In genomic region chr13:41463823-41464602, GRCh38 we compare ENCODE assay signal across 8 cellular contexts.
DNase-seq lines count a peak whose midpoint lies in the region; ATAC-seq and TF ChIP-seq lines count a peak whose summit lies in the region.

No MANE protein-coding gene starts in this region.

- POLR2A ChIA-PET in GM10248 (lab: Yijun Ruan, JAX) = interaction anchor here (0.6 to 1.2 kb wide), 2 partner anchors 149 to 384 kb away, joined by 3 to 4 read pairs; no protein-coding TSS in a partner anchor

- peak; percentile 73 for DNase-seq in GM10248 (ENCODE audit: extremely low spot score)
- peak; percentile 41 for DNase-seq in activated CD4-positive, alpha-beta T cell treated with anti-CD3 and anti-CD28 coated beads for 1 hour
- peak; percentile 70 for DNase-seq in left kidney (ENCODE audit: low read depth, low spot score)
- no peak for DNase-seq in NCI-H2029 treated with DMSO at 0.1 percent for 48 hours (lab: John Stamatoyannopoulos, UW)
- no peak for DNase-seq in NCI-H1417 (lab: John Stamatoyannopoulos, UW)
- no peak for DNase-seq in DMS79 (lab: John Stamatoyannopoulos, UW)

- CTCF ChIA-PET in GM10248 (lab: Yijun Ruan, JAX) = interaction anchor here (1.2 kb wide), 1 partner anchor 204 kb away, joined by 4 read pairs; no protein-coding TSS in a partner anchor

- no peak for TF ChIP-seq CTCF in GM10248 (IDR thresholded peaks at IDR 0.05; ENCODE audit: control extremely low read depth, extremely low read depth, low read depth, missing control alignments)

- ATAC-seq in HG02678 (IDR thresholded peaks at IDR 0.05; ENCODE audit: unreplicated experiment) (peak; percentile 56), GM19324 (IDR thresholded peaks at IDR 0.05; ENCODE audit: low FRiP score, unreplicated experiment) (no peak)

Comparison
In these comparisons a context has a peak if more than half of its experiments do, and no peak if none do; other contexts are left out.
1. DNase-seq: peak in GM10248 (single experiment), activated CD4-positive, alpha-beta T cell treated with anti-CD3 and anti-CD28 coated beads for 1 hour (single experiment) and left kidney (single experiment); none in NCI-H2029 treated with DMSO at 0.1 percent for 48 hours (single experiment), NCI-H1417 (0 of 3) and DMS79 (single experiment).